2 cellular contexts compared by ENCODE assay signal in the genomic region with DNA sequence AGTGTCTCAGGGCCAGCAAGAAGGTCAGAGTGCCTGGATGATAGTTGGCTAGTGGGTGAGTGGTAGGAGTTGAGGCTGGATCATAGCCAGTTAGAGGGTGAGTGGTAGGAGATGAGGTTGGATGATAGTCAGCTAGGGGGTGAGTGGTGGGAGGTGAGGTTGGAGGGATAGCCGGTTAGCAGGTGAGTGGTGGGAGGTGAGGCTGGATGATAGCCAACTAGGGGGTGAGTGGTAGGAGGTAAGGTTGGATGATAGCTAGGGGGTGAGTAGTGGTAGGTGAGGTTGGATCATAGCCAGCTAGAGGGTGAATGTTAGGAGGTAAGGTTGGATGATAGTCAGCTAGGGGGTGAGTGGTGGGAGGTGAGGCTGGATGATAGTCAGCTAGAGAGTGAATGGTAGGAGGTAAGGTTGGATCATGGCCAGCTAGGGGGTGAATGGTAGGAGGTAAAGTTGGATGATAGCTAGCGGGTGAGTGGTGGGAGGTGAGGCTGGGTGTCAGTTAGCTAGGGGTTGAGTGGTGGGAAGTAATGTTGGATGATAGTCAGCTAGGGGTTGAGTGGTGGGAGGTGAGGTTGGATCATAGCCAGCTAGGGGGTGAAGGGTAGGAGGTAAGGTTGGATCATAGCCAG.
TF ChIP-seq lines count a peak whose summit lies in the region.

No MANE protein-coding gene starts in this region.

TF ChIP-seq in HEK293, 187 proteins besides CTCF, POLR2A, EP300 and RAD21 (continues in another document):
- TF ChIP-seq, protein P1, sequence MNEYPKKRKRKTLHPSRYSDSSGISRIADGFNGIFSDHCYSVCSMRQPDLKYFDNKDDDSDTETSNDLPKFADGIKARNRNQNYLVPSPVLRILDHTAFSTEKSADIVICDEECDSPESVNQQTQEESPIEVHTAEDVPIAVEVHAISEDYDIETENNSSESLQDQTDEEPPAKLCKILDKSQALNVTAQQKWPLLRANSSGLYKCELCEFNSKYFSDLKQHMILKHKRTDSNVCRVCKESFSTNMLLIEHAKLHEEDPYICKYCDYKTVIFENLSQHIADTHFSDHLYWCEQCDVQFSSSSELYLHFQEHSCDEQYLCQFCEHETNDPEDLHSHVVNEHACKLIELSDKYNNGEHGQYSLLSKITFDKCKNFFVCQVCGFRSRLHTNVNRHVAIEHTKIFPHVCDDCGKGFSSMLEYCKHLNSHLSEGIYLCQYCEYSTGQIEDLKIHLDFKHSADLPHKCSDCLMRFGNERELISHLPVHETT (tag by site-specific recombination; IDR thresholded peaks at IDR 0.05) = no peak
- TF ChIP-seq ZFHX2 (tag by site-specific recombination; conservative IDR thresholded peaks at IDR 0.05) = peak; percentile 99
- no peak for TF ChIP-seq YY2 (tag by site-specific recombination; IDR thresholded peaks at IDR 0.05)
- no peak for TF ChIP-seq ZNF596 (tag by site-specific recombination; IDR thresholded peaks at IDR 0.05)
- no peak for TF ChIP-seq ZNF292 (tag by site-specific recombination; IDR thresholded peaks at IDR 0.05; ENCODE audit: borderline replicate concordance, low read depth)
- TF ChIP-seq EGR2 (tag by site-specific recombination; IDR thresholded peaks at IDR 0.05; ENCODE audit: low read depth) = peak; percentile 99
- no peak for TF ChIP-seq ZNF324 (tag by site-specific recombination; IDR thresholded peaks at IDR 0.05)
- TF ChIP-seq ZBTB21 (tag by site-specific recombination; IDR thresholded peaks at IDR 0.05) = no peak
- no peak for TF ChIP-seq BCL6B (tag by site-specific recombination; IDR thresholded peaks at IDR 0.05)
- no peak for TF ChIP-seq REPIN1 (tag by site-specific recombination; IDR thresholded peaks at IDR 0.05; ENCODE audit: low read depth)
- no peak for TF ChIP-seq WT1 (tag by site-specific recombination; IDR thresholded peaks at IDR 0.05)
- no peak for TF ChIP-seq ZNF174 (tag by site-specific recombination; IDR thresholded peaks at IDR 0.05)
- TF ChIP-seq ZNF585B (tag by site-specific recombination; IDR thresholded peaks at IDR 0.05) = no peak
- TF ChIP-seq, protein P2, sequence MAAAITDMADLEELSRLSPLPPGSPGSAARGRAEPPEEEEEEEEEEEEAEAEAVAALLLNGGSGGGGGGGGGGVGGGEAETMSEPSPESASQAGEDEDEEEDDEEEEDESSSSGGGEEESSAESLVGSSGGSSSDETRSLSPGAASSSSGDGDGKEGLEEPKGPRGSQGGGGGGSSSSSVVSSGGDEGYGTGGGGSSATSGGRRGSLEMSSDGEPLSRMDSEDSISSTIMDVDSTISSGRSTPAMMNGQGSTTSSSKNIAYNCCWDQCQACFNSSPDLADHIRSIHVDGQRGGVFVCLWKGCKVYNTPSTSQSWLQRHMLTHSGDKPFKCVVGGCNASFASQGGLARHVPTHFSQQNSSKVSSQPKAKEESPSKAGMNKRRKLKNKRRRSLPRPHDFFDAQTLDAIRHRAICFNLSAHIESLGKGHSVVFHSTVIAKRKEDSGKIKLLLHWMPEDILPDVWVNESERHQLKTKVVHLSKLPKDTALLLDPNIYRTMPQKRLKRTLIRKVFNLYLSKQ (tag by site-specific recombination; IDR thresholded peaks at IDR 0.05; ENCODE audit: borderline replicate concordance) = no peak
- TF ChIP-seq, protein P3, sequence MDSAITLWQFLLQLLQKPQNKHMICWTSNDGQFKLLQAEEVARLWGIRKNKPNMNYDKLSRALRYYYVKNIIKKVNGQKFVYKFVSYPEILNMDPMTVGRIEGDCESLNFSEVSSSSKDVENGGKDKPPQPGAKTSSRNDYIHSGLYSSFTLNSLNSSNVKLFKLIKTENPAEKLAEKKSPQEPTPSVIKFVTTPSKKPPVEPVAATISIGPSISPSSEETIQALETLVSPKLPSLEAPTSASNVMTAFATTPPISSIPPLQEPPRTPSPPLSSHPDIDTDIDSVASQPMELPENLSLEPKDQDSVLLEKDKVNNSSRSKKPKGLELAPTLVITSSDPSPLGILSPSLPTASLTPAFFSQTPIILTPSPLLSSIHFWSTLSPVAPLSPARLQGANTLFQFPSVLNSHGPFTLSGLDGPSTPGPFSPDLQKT (IDR thresholded peaks at IDR 0.05; ENCODE audit: borderline replicate concordance, low read depth, low read length) = no peak
- TF ChIP-seq ZNF394 (tag by site-specific recombination; IDR thresholded peaks at IDR 0.05; ENCODE audit: borderline replicate concordance) = no peak
- no peak for TF ChIP-seq ZNF335 (tag by site-specific recombination; conservative IDR thresholded peaks at IDR 0.05)

TF ChIP-seq in IMR-90, 13 proteins besides CTCF, POLR2A, EP300 and RAD21:
- TF ChIP-seq MAFK (IDR thresholded peaks at IDR 0.05; ENCODE audit: low read depth, low read length) = no peak
- no peak for TF ChIP-seq FOS (IDR thresholded peaks at IDR 0.05; ENCODE audit: low read depth, low read length)
- TF ChIP-seq USF2 (IDR thresholded peaks at IDR 0.05; ENCODE audit: low read depth, low read length) = no peak
- TF ChIP-seq MXI1 (IDR thresholded peaks at IDR 0.05; ENCODE audit: borderline replicate concordance, low read depth, low read length) = no peak
- no peak for TF ChIP-seq SMC3 (IDR thresholded peaks at IDR 0.05; ENCODE audit: low read depth, low read length)
- TF ChIP-seq, protein P4, sequence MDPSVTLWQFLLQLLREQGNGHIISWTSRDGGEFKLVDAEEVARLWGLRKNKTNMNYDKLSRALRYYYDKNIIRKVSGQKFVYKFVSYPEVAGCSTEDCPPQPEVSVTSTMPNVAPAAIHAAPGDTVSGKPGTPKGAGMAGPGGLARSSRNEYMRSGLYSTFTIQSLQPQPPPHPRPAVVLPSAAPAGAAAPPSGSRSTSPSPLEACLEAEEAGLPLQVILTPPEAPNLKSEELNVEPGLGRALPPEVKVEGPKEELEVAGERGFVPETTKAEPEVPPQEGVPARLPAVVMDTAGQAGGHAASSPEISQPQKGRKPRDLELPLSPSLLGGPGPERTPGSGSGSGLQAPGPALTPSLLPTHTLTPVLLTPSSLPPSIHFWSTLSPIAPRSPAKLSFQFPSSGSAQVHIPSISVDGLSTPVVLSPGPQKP (IDR thresholded peaks at IDR 0.05; ENCODE audit: borderline replicate concordance, low read depth, low read length) = no peak
- TF ChIP-seq MAZ (IDR thresholded peaks at IDR 0.05; ENCODE audit: borderline replicate concordance, low read depth, low read length) = no peak
- TF ChIP-seq RFX5 (IDR thresholded peaks at IDR 0.05; ENCODE audit: low read depth, low read length) = no peak
- no peak for TF ChIP-seq RCOR1 (IDR thresholded peaks at IDR 0.05; ENCODE audit: insufficient replicate concordance, low read length)
- no peak for TF ChIP-seq CHD1 (IDR thresholded peaks at IDR 0.05; ENCODE audit: low read depth, low read length)
- no peak for TF ChIP-seq NFE2L2 (IDR thresholded peaks at IDR 0.05; ENCODE audit: low read depth, low read length)
- TF ChIP-seq CEBPB (IDR thresholded peaks at IDR 0.05; ENCODE audit: low read depth, low read length) = no peak
- TF ChIP-seq BHLHE40 (IDR thresholded peaks at IDR 0.05; ENCODE audit: low read depth, low read length) = no peak
